In genomic region chr1:7259955-7260354, GRCh38 we compare ENCODE assay signal across 31 cellular contexts.
"Had no signal": no experiment of that assay in that cellular context is flagged by ENCODE, and none has a peak within 500 bp of the region (broad histone marks: within the 10 kb centered on the region; RNA-seq: fewer than 3 reads in every experiment).

No MANE protein-coding gene starts in this region.

- ATAC-seq: left colon; left lung; lower lobe of right lung; naive thymus-derived CD8-positive, alpha-beta T cell; pancreas; right cardiac atrium; stimulated activated memory B cell treated with anti-CD40 and anti-IgM and Interleukin-4, amounts not matched to agents 10 μg/mL and 1 μg/mL and 100 μg/mL, for 72 hours; stimulated activated naive CD8-positive, alpha-beta T cell treated with anti-CD3 and anti-CD28 coated beads, Interleukin-15, amount 100 ng/mL, for 72 hours had no signal

- H3K27ac Mint-ChIP-seq: immature natural killer cell; naive thymus-derived CD8-positive, alpha-beta T cell; nephron; stimulated activated memory B cell treated with anti-CD40 and anti-IgM and Interleukin-4, amounts not matched to agents 10 μg/mL and 1 μg/mL and 100 μg/mL, for 72 hours; stimulated activated naive CD8-positive, alpha-beta T cell treated with anti-CD3 and anti-CD28 coated beads, Interleukin-15, amount 100 ng/mL, for 72 hours; type B pancreatic cell had no signal

- FAIRE-seq: islet of Langerhans, kidney, pancreas, small intestine had no signal

- H3K27me3 ChIP-seq: pancreas, sigmoid colon, uterus had no signal

- H3K9me3 ChIP-seq: left lung, lower lobe of right lung, pancreas, prostate gland, sigmoid colon, spleen, tibial nerve, uterus had no signal

- H3K36me3 Mint-ChIP-seq: immature natural killer cell; naive thymus-derived CD8-positive, alpha-beta T cell; stimulated activated memory B cell treated with anti-CD40 and anti-IgM and Interleukin-4, amounts not matched to agents 10 μg/mL and 1 μg/mL and 100 μg/mL, for 72 hours; type B pancreatic cell had no signal

- DNase-seq: hypothalamus; immature natural killer cell; kidney; left colon; left lung; lower lobe of right lung; mammary epithelial cell; mesenchymal stem cell; naive thymus-derived CD8-positive, alpha-beta T cell; nucleus accumbens; pancreas; posterior cingulate gyrus; retina; right cardiac atrium; sigmoid colon; small intestine; spleen; stimulated activated CD4-positive, alpha-beta T cell treated with anti-CD3 and anti-CD28 coated beads, Interleukin-2, amount 100 ng/mL, for 48 hours; stimulated activated CD4-positive, alpha-beta T cell treated with anti-CD3 and anti-CD28 coated beads, Interleukin-4, amount 100 ng/mL, for 4 hours; stimulated activated CD8-positive, alpha-beta memory T cell treated with anti-CD3 and anti-CD28 coated beads, Interleukin-4, amount 100 ng/mL, for 48 hours; stimulated activated naive CD4-positive, alpha-beta T cell treated with Interleukin-2 at 50 U/mL for 16 hours; stimulated activated naive CD8-positive, alpha-beta T cell treated with anti-CD3 and anti-CD28 coated beads, Interleukin-15, amount 100 ng/mL, for 72 hours; substantia nigra; uterus had no signal

- H3K4me1 Mint-ChIP-seq: immature natural killer cell; naive thymus-derived CD8-positive, alpha-beta T cell; stimulated activated memory B cell treated with anti-CD40 and anti-IgM and Interleukin-4, amounts not matched to agents 10 μg/mL and 1 μg/mL and 100 μg/mL, for 72 hours; stimulated activated naive CD8-positive, alpha-beta T cell treated with anti-CD3 and anti-CD28 coated beads, Interleukin-15, amount 100 ng/mL, for 72 hours had no signal

- H3K4me3 ChIP-seq: left lung, lower lobe of right lung, pancreas, prostate gland, sigmoid colon, spleen, tibial nerve, uterus had no signal

- H3K4me3 Mint-ChIP-seq: immature natural killer cell; naive thymus-derived CD8-positive, alpha-beta T cell; nephron; neural crest cell; stimulated activated memory B cell treated with anti-CD40 and anti-IgM and Interleukin-4, amounts not matched to agents 10 μg/mL and 1 μg/mL and 100 μg/mL, for 72 hours; stimulated activated naive CD8-positive, alpha-beta T cell treated with anti-CD3 and anti-CD28 coated beads, Interleukin-15, amount 100 ng/mL, for 72 hours; type B pancreatic cell had no signal

- H3K4me1 ChIP-seq: left lung, lower lobe of right lung, prostate gland, spleen, tibial nerve, uterus had no signal

- H3K36me3 ChIP-seq: left lung, lower lobe of right lung, pancreas, prostate gland, sigmoid colon, spleen, tibial nerve, uterus had no signal

- H3K9me3 Mint-ChIP-seq: naive thymus-derived CD8-positive, alpha-beta T cell; nephron; neural crest cell; stimulated activated memory B cell treated with anti-CD40 and anti-IgM and Interleukin-4, amounts not matched to agents 10 μg/mL and 1 μg/mL and 100 μg/mL, for 72 hours; stimulated activated naive CD8-positive, alpha-beta T cell treated with anti-CD3 and anti-CD28 coated beads, Interleukin-15, amount 100 ng/mL, for 72 hours; type B pancreatic cell had no signal

- H3K27ac ChIP-seq: left lung, lower lobe of right lung, pancreas, prostate gland, sigmoid colon, spleen, tibial nerve, uterus had no signal
